In the genomic region with DNA sequence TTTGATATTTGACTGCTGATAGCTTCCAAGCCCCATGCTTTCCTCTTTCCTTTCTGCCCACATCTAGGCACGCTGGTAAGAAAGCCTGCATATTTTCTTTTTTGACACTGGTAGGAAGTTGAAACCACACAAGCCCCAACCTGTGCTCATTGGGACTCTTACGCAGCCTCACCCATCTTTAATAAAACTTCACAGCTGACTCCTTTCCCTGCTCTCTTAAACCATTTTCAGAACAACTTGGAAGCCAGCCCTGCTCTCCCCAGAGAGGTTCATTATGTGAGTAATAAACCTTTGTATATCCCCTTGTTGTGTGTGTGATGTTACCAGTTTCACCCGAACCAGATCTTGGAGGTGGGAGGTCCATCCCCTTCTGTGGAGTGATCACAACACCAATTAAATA, we compare ENCODE assay signal across 19 cellular contexts.
A peak's percentile ranks its signal among the peaks of the same experiment; 100 is the strongest.
DNase-seq lines count a peak whose midpoint lies in the region; ATAC-seq and TF ChIP-seq lines count a peak whose summit lies in the region.
"Had no signal": no experiment of that assay in that cellular context is flagged by ENCODE, and none has a peak within 500 bp of the region (broad histone marks: within the 10 kb centered on the region; RNA-seq: fewer than 3 reads in every experiment).

No MANE protein-coding gene starts in this region.

- DNase-seq in Right ventricle myocardium inferior (ENCODE audit: missing footprints) (peak; percentile 71), right atrium auricular region (ENCODE audit: low spot score) (no peak), epithelial cell of esophagus (ENCODE audit: low read depth) (peak; percentile 10), right cardiac atrium (peak; percentile 47 to 84 (median 47)), testis (peak; percentile 44), left lung (no peak), NCI-H69 (lab: John Stamatoyannopoulos, UW) (no peak), ureter (ENCODE audit: low spot score) (no peak)
- DNase-seq: C1 segment of cervical spinal cord; EL; H7; KG1; NCI-H1092 treated with DMSO at 0.1 percent for 48 hours; NCI-H2081 treated with DMSO at 0.1 percent for 48 hours; NCI-H526 treated with DMSO at 0.1 percent for 48 hours; NK-92 treated with Interleukin-12 subunit alpha and Interleukin-12 subunit beta, amount 100 ng/mL, for 24 hours; RPMI8226; SJCRH30 had no signal

- TF ChIP-seq CTCF in right atrium auricular region (IDR thresholded peaks at IDR 0.05) (no peak), epithelial cell of esophagus (IDR thresholded peaks at IDR 0.05; ENCODE audit: insufficient read depth, low read depth, low read length, missing control alignments) (no peak), testis (IDR thresholded peaks at IDR 0.05) (no peak), left lung (IDR thresholded peaks at IDR 0.05) (no peak)

- intact Hi-C loops in Right ventricle myocardium inferior (cut with DNase I) = no loop called here
- intact Hi-C loops in right cardiac atrium (cut with DNase I) = no loop called here
- intact Hi-C loops in testis (cut with DNase I; ENCODE audit: low total_unique reads) = no loop called here
- intact Hi-C loops in left lung (cut with DNase I) = no loop called here

- ATAC-seq in Right ventricle myocardium inferior = peak; percentile 81
- ATAC-seq in right cardiac atrium = peak; percentile 44 to 61
- no peak for ATAC-seq in left lung
- ATAC-seq: A549 had no signal

- H3K27ac ChIP-seq in right atrium auricular region = peak overlapping the region in 1 of 2 donors; percentile 55
- H3K27ac ChIP-seq in right cardiac atrium (ENCODE audit: low read length) = peak overlapping the region; percentile 48
- no peak overlapping the region for H3K27ac ChIP-seq in testis
- H3K27ac ChIP-seq in left lung = no peak overlapping the region
- H3K27ac ChIP-seq: A549, SJCRH30 had no signal

- no peak overlapping the region for H3K4me3 ChIP-seq in right atrium auricular region
- no peak overlapping the region for H3K4me3 ChIP-seq in epithelial cell of esophagus (ENCODE audit: low read length)
- H3K4me3 ChIP-seq in right cardiac atrium (ENCODE audit: low read length) = no peak overlapping the region
- no peak overlapping the region for H3K4me3 ChIP-seq in testis
- H3K4me3 ChIP-seq in left lung = no peak overlapping the region
- H3K4me3 ChIP-seq: A549, SJCRH30 had no signal

- no peaks in the 10 kb centered on the region for H3K27me3 ChIP-seq in right atrium auricular region
- no peaks in the 10 kb centered on the region for H3K27me3 ChIP-seq in right cardiac atrium (ENCODE audit: control insufficient read depth, insufficient read depth)
- H3K27me3 ChIP-seq in testis = no peaks in the 10 kb centered on the region
- no peaks in the 10 kb centered on the region for H3K27me3 ChIP-seq in left lung
- H3K27me3 ChIP-seq: SJCRH30 had no signal

- H3K9me3 ChIP-seq in right atrium auricular region = no peaks in the 10 kb centered on the region
- H3K9me3 ChIP-seq in right cardiac atrium (ENCODE audit: control insufficient read depth, low read length) = no peaks in the 10 kb centered on the region
- no peaks in the 10 kb centered on the region for H3K9me3 ChIP-seq in testis
- no peaks in the 10 kb centered on the region for H3K9me3 ChIP-seq in left lung
- H3K9me3 ChIP-seq: A549, SJCRH30 had no signal

- H3K4me1 ChIP-seq in right atrium auricular region (peaks cover 0 to 19% of the 10 kb centered on the region in 2 donors), right cardiac atrium (ENCODE audit: control insufficient read depth, insufficient read depth, low read length) (peaks cover 2% of the 10 kb centered on the region), testis (no peaks in the 10 kb centered on the region), left lung (no peaks in the 10 kb centered on the region)
- H3K4me1 ChIP-seq: A549, SJCRH30 had no signal

- TF ChIP-seq POLR2A in testis (IDR thresholded peaks at IDR 0.05) = no peak

- WGBS in right cardiac atrium = 41% methylated on average over 3 of the region's 3 CpGs
- WGBS in testis, 2 donors = 48 to 56% methylated on average over 3 of the region's 3 CpGs

- H3K36me3 ChIP-seq in right atrium auricular region (no peaks in the 10 kb centered on the region), testis (ENCODE audit: low read depth, missing control alignments) (no peaks in the 10 kb centered on the region), left lung (no peaks in the 10 kb centered on the region)
- H3K36me3 ChIP-seq: SJCRH30 had no signal

Comparison
In these comparisons a context has a peak if more than half of its experiments do, and no peak if none do; other contexts are left out.
1. DNase-seq: peak in Right ventricle myocardium inferior (single experiment), epithelial cell of esophagus (single experiment), right cardiac atrium (3 of 3) and testis (single experiment); none in right atrium auricular region (single experiment), left lung (0 of 2), NCI-H69 (single experiment) and ureter (single experiment).